In the genomic region with DNA sequence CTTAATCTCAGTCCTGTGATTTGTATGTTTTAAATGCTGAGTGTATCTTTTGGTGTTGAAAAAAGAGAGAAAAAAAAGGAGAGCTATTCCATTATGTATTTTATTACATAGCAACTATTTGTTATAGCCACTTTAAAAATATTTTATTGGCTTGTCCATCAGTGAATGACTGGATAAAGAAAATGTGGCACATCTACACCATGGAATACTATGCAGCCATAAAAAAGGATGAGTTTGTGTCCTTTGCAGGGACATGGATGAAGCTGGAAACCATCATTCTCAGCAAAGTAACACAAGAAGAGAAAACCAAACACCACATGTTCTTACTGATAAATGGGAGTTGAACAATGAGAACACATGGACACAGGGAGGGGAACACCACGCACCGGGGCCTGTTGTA, we compare ENCODE assay signal across 13 cellular contexts. TPM values are rescaled to one million over a fixed set of nuclear protein-coding genes. Genes with fewer than 3 reads are reported as not detected.
"Had no signal": no experiment of that assay in that cellular context is flagged by ENCODE, and none has a peak within 500 bp of the region (broad histone marks: within the 10 kb centered on the region; RNA-seq: fewer than 3 reads in every experiment).

No MANE protein-coding gene starts in this region.

RNA-seq across cellular contexts. Expression of a gene that starts 3.2 kb away (rescaled TPM):
- total RNA-seq: activated naive CD4-positive, alpha-beta T cell treated with anti-CD3 and anti-CD28 coated beads for 36 hours; activated naive CD4-positive, alpha-beta T cell treated with anti-CD3 and anti-CD28 coated beads, Interleukin-2, amount 50 U/mL, for 72 hours; activated naive CD8-positive, alpha-beta T cell treated with anti-CD3 and anti-CD28 coated beads for 36 hours; activated naive CD8-positive, alpha-beta T cell treated with anti-CD3 and anti-CD28 coated beads, Interleukin-2, amount 10 ng/mL, durations not matched to agents 7 days and 5 days; activated T-cell treated with anti-CD3 and anti-CD28 coated beads, Interleukin-2, amount 50 U/mL, for 4 hours; activated T-cell treated with anti-CD3 and anti-CD28 coated beads, Interleukin-2, amount 50 U/mL, for 72 hours; activated T-helper 1 cell treated with anti-CD3 and anti-CD28 coated beads, Interleukin-12 subunit alpha, Interleukin-12 subunit beta, Interleukin-2, Interleukin-4 antibody, amounts not matched to agents 30 ng/mL and 10 ng/mL and 1 ng/mL, durations not matched to agents 14 hours and 24 hours and 36 hours; activated T-helper 17 cell treated with anti-CD3 and anti-CD28 coated beads, Interleukin-2, amount 50 U/mL, for 72 hours; activated T-helper 2 cell treated with anti-CD3 and anti-CD28 coated beads, Interferon-gamma antibody, Interleukin-2, Interleukin-4, amounts not matched to agents 10 μg/mL and 5 μg/mL and 100 μg/mL, durations not matched to agents 14 hours and 24 hours and 36 hours; astrocyte; bronchial epithelial cell; cardiac muscle cell; chondrocyte had no signal
- polyA plus RNA-seq: cardiac muscle cell had no signal
